Comparison of ENCODE assay signal across 8 cellular contexts in the genomic region with DNA sequence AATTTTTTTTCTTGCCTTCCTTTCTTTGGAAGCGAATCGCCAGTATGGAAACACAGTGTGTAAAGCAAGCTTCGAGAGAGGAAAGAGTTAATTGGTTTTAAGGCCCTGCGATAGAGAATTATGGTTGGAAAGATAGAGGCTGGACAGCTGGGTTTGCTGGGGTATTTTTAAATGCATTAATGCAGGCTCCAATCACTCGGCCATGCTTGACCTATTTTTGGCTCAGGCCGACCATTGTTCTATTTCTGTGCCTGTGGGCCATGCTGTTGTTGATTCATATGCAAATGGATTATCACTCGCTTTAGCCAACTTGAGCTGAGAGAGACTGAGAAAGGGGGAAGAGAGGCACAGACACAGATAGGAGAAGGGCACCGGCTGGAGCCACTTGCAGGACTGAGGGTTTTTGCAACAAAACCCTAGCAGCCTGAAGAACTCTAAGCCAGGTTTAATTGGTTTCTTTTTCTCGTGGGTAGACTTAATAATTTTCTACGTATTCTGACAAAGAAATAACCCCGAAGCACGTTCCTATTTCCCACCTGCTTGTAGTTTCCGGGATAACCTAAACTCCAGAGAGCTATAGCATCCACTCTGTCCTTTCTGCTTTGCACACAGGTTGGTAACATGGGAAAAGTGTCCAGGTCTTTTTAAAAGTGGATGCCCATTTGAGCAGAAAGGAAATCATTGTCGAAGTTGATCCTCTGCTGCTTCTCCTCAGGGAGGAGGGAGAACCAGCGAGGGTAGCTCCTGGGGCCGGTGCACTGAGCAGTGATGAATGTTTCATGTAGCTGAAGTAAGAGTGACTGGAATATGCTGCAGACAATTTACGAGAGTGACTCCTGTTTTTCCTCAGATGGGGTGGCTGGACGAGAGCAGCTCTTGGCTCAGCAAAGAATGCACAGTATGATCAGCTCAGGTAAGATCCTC. TPM values are rescaled to one million over a fixed set of nuclear protein-coding genes. Genes with fewer than 3 reads are reported as not detected.
DNase-seq lines count a peak whose midpoint lies in the region; ATAC-seq and TF ChIP-seq lines count a peak whose summit lies in the region.

A gene (plus strand): TSS at position 338 of the 924 bp plus-strand sequence. CDS start 554 bp downstream, at position 892.

- peak; percentile 90 for ATAC-seq in GM21786 (IDR thresholded peaks at IDR 0.05; ENCODE audit: unreplicated experiment)
- ATAC-seq in memory B cell (ENCODE audit: low read depth) = peak; percentile 94

- CTCF ChIA-PET in GM10248 (lab: Yijun Ruan, JAX) = interaction anchor here (1.1 to 7.4 kb wide), 18 partner anchors 13 to 143 kb away, joined by 3 to 58 read pairs (median 5); no protein-coding TSS in a partner anchor

- H3K4me1 ChIP-seq in endodermal cell (ENCODE audit: control insufficient read depth, insufficient read depth, low read length) (no peaks in the 10 kb centered on the region), thyroid gland (peaks cover 0 to 9% of the 10 kb centered on the region in 2 donors)

- H3K4me3 Mint-ChIP-seq in endodermal cell (peak within 1 kb of the TSS; percentile 50), memory B cell (peak within 1 kb of the TSS; percentile 88)

- WGBS in endodermal cell (ENCODE audit: insufficient coverage in 1 of 2, insufficient read length in 1 of 2), 2 experiments = 11 to 23% methylated on average over 5 to 18 of the region's 18 CpGs
- WGBS in thyroid gland, 2 donors = 6 to 7% methylated on average over 18 of the region's 18 CpGs

- intact Hi-C loops in thyroid gland (cut with DNase I) = no loop called here

- peaks cover 30% of the 10 kb centered on the region for H3K4me1 Mint-ChIP-seq in endodermal cell
- H3K4me1 Mint-ChIP-seq in memory B cell = peaks cover 31% of the 10 kb centered on the region

- H3K27ac ChIP-seq in endodermal cell (ENCODE audit: low read depth, low read length) = peak within 1 kb of the TSS; percentile 93
- H3K27ac ChIP-seq in thyroid gland = peak within 1 kb of the TSS; percentile 33 to 87 (median 58)

- H3K4me3 ChIP-seq in endodermal cell (ENCODE audit: low read length) (peak within 1 kb of the TSS; percentile 50), thyroid gland (replicated peaks in 1 of 3) (peak within 1 kb of the TSS in 2 of 3 donors; percentile 11 to 18)

- POLR2A ChIA-PET in GM10248 (lab: Yijun Ruan, JAX) = interaction anchor here (1.6 to 1.9 kb wide), 2 partner anchors 11 to 13 kb away, joined by 4 to 7 read pairs; no protein-coding TSS in a partner anchor

- no peak for TF ChIP-seq POLR2A in thyroid gland (IDR thresholded peaks at IDR 0.05)

- no peak within 1 kb of the TSS for H3K9ac ChIP-seq in endodermal cell (ENCODE audit: extremely low read depth, low read length, poor library complexity, severe bottlenecking)

- peak within 1 kb of the TSS; percentile 75 for H3K27ac Mint-ChIP-seq in endodermal cell
- H3K27ac Mint-ChIP-seq in memory B cell = peak within 1 kb of the TSS; percentile 58

- TF ChIP-seq CTCF in GM10248 (IDR thresholded peaks at IDR 0.05; ENCODE audit: control extremely low read depth, extremely low read depth, low read depth, missing control alignments) = no peak
- TF ChIP-seq CTCF in endodermal cell (conservative IDR thresholded peaks at IDR 0.05) = no peak
- TF ChIP-seq CTCF in thyroid gland (IDR thresholded peaks at IDR 0.05) = no peak

- no peaks in the 10 kb centered on the region for H3K36me3 Mint-ChIP-seq in endodermal cell (ENCODE audit: low read depth)
- peaks cover 2% of the 10 kb centered on the region for H3K36me3 Mint-ChIP-seq in memory B cell

- H3K9me3 Mint-ChIP-seq in endodermal cell (no peaks in the 10 kb centered on the region), memory B cell (no peaks in the 10 kb centered on the region)

- no peaks in the 10 kb centered on the region for H3K9me3 ChIP-seq in endodermal cell (ENCODE audit: control insufficient read depth, low read length)
- H3K9me3 ChIP-seq in thyroid gland = no peaks in the 10 kb centered on the region

- DNase-seq in GM10248 (ENCODE audit: extremely low spot score) (peak; percentile 31), LHCN-M2 (ENCODE audit: low read depth) (peak; percentile 81), SHP77 treated with DMSO at 0.1 percent for 48 hours (lab: John Stamatoyannopoulos, UW) (peak; percentile 96), endodermal cell (peak; percentile 75), memory B cell (ENCODE audit: low spot score in 2 of 2) (peak; percentile 34 to 56), thyroid gland (peak; percentile 51 to 54)
- no peak for DNase-seq in central memory CD4-positive, alpha-beta T cell

- peaks cover 3% of the 10 kb centered on the region for H3K27me3 Mint-ChIP-seq in endodermal cell (ENCODE audit: insufficient read depth)
- H3K27me3 Mint-ChIP-seq in memory B cell = no peaks in the 10 kb centered on the region

- H3K36me3 ChIP-seq in endodermal cell (ENCODE audit: control insufficient read depth, insufficient read depth, low read length) (no peaks in the 10 kb centered on the region), thyroid gland (no peaks in the 10 kb centered on the region)

- H3K27me3 ChIP-seq in endodermal cell (ENCODE audit: control insufficient read depth, insufficient read depth, low read length, poor library complexity, severe bottlenecking) (no peaks in the 10 kb centered on the region), thyroid gland (no peaks in the 10 kb centered on the region)

RNA-seq across cellular contexts. Expression of the gene that starts here (rescaled TPM):
- total RNA-seq in LHCN-M2 (2014; rRNA removed) (7.1 and 16.5 TPM in 2 replicates), endodermal cell (1 to 10 TPM; 1.5 to 4.0 TPM), thyroid gland (10 to 100 TPM in 1 of 4 donors, 1 to 10 TPM in 3; 5.4 to 28.2 (median 7.2) TPM)
- polyA plus RNA-seq in LHCN-M2 (2012) = 13.0 TPM
- 18.0 TPM for polyA plus RNA-seq in endodermal cell (2013, experiment 1 of 2)
- polyA plus RNA-seq in endodermal cell (2013, experiment 2 of 2) = 17.9 TPM
